ENCODE assay signal across 1 cellular context in the genomic region with DNA sequence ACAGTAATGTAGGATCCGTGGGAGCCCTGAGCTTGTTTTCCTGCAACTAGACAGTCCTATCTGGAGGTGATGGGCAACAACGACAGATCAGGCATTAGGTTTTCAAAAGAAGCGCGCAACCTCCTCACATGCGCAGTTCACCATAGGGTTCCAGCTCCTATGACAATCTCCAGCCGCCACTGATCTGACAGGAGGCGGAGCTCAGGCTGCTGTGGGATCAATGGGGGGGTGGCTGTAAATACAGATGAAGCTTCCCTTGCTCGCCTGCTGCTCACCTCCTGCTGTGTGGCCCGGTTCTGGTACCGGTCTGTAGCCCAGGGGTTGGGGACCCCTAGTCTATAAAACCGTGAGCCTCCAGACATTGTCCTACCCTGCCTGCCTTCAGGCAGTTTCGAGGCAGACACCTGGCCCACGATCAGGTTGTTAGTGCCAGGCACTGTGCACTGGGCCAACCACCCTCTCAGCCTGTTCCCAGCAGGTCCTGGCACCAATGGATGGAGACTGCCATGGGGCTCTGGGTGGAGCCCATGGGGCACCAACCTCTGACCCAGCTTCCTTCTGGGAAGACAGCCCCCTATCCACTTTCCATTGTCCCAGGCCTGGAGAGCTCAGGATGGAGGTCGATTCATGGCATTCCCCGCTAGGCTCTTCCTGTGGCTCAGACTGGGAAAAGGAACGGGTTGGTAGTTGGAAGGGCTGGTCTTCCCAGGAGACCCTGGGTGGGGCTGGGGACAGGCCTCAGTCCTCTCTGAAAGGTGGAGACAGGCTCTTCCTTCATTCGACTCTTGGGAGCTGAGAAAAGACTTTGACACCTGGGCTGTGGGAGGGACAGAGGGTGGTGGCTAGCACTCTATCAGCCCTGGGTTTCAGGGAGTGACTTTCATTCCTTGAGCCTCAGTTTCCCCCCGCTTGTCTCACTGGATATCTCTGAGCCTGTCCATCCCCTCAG.
TF ChIP-seq lines count a peak whose summit lies in the region.

No MANE protein-coding gene starts in this region.

TF ChIP-seq in GM23338, 12 proteins besides CTCF, POLR2A, EP300 and RAD21 (continued from another document):
- TF ChIP-seq, protein P1, sequence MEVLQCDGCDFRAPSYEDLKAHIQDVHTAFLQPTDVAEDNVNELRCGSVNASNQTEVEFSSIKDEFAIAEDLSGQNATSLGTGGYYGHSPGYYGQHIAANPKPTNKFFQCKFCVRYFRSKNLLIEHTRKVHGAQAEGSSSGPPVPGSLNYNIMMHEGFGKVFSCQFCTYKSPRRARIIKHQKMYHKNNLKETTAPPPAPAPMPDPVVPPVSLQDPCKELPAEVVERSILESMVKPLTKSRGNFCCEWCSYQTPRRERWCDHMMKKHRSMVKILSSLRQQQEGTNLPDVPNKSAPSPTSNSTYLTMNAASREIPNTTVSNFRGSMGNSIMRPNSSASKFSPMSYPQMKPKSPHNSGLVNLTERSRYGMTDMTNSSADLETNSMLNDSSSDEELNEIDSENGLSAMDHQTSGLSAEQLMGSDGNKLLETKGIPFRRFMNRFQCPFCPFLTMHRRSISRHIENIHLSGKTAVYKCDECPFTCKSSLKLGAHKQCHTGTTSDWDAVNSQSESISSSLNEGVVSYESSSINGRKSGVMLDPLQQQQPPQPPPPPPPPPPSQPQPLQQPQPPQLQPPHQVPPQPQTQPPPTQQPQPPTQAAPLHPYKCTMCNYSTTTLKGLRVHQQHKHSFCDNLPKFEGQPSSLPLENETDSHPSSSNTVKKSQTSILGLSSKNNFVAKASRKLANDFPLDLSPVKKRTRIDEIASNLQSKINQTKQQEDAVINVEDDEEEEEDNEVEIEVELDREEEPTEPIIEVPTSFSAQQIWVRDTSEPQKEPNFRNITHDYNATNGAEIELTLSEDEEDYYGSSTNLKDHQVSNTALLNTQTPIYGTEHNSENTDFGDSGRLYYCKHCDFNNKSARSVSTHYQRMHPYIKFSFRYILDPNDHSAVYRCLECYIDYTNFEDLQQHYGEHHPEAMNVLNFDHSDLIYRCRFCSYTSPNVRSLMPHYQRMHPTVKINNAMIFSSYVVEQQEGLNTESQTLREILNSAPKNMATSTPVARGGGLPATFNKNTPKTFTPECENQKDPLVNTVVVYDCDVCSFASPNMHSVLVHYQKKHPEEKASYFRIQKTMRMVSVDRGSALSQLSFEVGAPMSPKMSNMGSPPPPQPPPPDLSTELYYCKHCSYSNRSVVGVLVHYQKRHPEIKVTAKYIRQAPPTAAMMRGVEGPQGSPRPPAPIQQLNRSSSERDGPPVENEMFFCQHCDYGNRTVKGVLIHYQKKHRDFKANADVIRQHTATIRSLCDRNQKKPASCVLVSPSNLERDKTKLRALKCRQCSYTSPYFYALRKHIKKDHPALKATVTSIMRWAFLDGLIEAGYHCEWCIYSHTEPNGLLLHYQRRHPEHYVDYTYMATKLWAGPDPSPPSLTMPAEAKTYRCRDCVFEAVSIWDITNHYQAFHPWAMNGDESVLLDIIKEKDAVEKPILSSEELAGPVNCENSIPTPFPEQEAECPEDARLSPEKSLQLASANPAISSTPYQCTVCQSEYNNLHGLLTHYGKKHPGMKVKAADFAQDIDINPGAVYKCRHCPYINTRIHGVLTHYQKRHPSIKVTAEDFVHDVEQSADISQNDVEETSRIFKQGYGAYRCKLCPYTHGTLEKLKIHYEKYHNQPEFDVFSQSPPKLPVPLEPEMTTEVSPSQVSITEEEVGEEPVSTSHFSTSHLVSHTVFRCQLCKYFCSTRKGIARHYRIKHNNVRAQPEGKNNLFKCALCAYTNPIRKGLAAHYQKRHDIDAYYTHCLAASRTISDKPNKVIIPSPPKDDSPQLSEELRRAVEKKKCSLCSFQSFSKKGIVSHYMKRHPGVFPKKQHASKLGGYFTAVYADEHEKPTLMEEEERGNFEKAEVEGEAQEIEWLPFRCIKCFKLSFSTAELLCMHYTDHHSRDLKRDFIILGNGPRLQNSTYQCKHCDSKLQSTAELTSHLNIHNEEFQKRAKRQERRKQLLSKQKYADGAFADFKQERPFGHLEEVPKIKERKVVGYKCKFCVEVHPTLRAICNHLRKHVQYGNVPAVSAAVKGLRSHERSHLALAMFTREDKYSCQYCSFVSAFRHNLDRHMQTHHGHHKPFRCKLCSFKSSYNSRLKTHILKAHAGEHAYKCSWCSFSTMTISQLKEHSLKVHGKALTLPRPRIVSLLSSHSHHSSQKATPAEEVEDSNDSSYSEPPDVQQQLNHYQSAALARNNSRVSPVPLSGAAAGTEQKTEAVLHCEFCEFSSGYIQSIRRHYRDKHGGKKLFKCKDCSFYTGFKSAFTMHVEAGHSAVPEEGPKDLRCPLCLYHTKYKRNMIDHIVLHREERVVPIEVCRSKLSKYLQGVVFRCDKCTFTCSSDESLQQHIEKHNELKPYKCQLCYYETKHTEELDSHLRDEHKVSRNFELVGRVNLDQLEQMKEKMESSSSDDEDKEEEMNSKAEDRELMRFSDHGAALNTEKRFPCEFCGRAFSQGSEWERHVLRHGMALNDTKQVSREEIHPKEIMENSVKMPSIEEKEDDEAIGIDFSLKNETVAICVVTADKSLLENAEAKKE (CRISPR knock-in tag; IDR thresholded peaks at IDR 0.05) = no peak
- TF ChIP-seq, protein P2, sequence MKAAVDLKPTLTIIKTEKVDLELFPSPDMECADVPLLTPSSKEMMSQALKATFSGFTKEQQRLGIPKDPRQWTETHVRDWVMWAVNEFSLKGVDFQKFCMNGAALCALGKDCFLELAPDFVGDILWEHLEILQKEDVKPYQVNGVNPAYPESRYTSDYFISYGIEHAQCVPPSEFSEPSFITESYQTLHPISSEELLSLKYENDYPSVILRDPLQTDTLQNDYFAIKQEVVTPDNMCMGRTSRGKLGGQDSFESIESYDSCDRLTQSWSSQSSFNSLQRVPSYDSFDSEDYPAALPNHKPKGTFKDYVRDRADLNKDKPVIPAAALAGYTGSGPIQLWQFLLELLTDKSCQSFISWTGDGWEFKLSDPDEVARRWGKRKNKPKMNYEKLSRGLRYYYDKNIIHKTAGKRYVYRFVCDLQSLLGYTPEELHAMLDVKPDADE (IDR thresholded peaks at IDR 0.05) = no peak
- TF ChIP-seq JUNB (IDR thresholded peaks at IDR 0.05; ENCODE audit: unreplicated experiment) (no peak), ZNF114 (CRISPR knock-in tag; IDR thresholded peaks at IDR 0.05) (no peak), POLR2AphosphoS5 (IDR thresholded peaks at IDR 0.05; ENCODE audit: low read depth) (no peak; the same call in 1 of the 2 replicates)
- TF ChIP-seq, protein P3, sequence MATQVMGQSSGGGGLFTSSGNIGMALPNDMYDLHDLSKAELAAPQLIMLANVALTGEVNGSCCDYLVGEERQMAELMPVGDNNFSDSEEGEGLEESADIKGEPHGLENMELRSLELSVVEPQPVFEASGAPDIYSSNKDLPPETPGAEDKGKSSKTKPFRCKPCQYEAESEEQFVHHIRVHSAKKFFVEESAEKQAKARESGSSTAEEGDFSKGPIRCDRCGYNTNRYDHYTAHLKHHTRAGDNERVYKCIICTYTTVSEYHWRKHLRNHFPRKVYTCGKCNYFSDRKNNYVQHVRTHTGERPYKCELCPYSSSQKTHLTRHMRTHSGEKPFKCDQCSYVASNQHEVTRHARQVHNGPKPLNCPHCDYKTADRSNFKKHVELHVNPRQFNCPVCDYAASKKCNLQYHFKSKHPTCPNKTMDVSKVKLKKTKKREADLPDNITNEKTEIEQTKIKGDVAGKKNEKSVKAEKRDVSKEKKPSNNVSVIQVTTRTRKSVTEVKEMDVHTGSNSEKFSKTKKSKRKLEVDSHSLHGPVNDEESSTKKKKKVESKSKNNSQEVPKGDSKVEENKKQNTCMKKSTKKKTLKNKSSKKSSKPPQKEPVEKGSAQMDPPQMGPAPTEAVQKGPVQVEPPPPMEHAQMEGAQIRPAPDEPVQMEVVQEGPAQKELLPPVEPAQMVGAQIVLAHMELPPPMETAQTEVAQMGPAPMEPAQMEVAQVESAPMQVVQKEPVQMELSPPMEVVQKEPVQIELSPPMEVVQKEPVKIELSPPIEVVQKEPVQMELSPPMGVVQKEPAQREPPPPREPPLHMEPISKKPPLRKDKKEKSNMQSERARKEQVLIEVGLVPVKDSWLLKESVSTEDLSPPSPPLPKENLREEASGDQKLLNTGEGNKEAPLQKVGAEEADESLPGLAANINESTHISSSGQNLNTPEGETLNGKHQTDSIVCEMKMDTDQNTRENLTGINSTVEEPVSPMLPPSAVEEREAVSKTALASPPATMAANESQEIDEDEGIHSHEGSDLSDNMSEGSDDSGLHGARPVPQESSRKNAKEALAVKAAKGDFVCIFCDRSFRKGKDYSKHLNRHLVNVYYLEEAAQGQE (IDR thresholded peaks at IDR 0.05; ENCODE audit: unreplicated experiment) = no peak
